8 cellular contexts compared by ENCODE assay signal in genomic region chr1:184838374-184838995, GRCh38.
DNase-seq lines count a peak whose midpoint lies in the region; ATAC-seq and TF ChIP-seq lines count a peak whose summit lies in the region.

No MANE protein-coding gene starts in this region.

- peak; percentile 92 for DNase-seq in AG04449 (ENCODE audit: low read depth, low spot score)
- DNase-seq in MG63 = peak; percentile 90
- DNase-seq in cerebellum (ENCODE audit: low spot score) = peak; percentile 59
- DNase-seq in mucosa of descending colon = peak in 1 of 3 donors; percentile 38
- no peak for DNase-seq in posterior vena cava (ENCODE audit: low spot score)
- no peak for DNase-seq in NCI-H2227 treated with DMSO at 0.1 percent for 48 hours (lab: John Stamatoyannopoulos, UW)
- DNase-seq in stimulated activated CD4-positive, alpha-beta T cell treated with anti-CD3 and anti-CD28 coated beads, Interleukin-2, amount 100 ng/mL, for 24 hours = no peak
- DNase-seq in activated CD4-positive, alpha-beta T cell treated with anti-CD3 and anti-CD28 coated beads for 1 hour = no peak

- TF ChIP-seq CTCF in AG04449 (IDR thresholded peaks at IDR 0.05; ENCODE audit: insufficient read depth, low read length, missing control alignments) = no peak
- no peak for TF ChIP-seq CTCF in mucosa of descending colon (IDR thresholded peaks at IDR 0.05)

- CTCF ChIA-PET in AG04449 (lab: Yijun Ruan, JAX) = interaction anchor here (1.5 to 2.5 kb wide), 2 partner anchors 33 to 143 kb away, joined by 5 to 8 read pairs; no protein-coding TSS in a partner anchor

- H3K27me3 ChIP-seq in MG63 = no peaks in the 10 kb centered on the region

- H3K36me3 ChIP-seq in MG63 (no peaks in the 10 kb centered on the region), mucosa of descending colon (ENCODE audit: low read depth) (no peaks in the 10 kb centered on the region)

- POLR2A ChIA-PET in AG04449 (lab: Yijun Ruan, JAX) = interaction anchor here (0.6 to 1.5 kb wide), 2 partner anchors 11 to 46 kb away, joined by 3 read pairs; no protein-coding TSS in a partner anchor

- H3K4me1 ChIP-seq in mucosa of descending colon (ENCODE audit: low read depth) = peaks cover 21% of the 10 kb centered on the region

- intact Hi-C loops in mucosa of descending colon (cut with DNase I, micrococcal nuclease) = no loop called here
- intact Hi-C loops in posterior vena cava (cut with DNase I) = no loop called here

- no peak overlapping the region for H3K4me3 ChIP-seq in AG04449 (ENCODE audit: low read depth, low read length)
- H3K4me3 ChIP-seq in MG63 = no peak overlapping the region
- H3K4me3 ChIP-seq in mucosa of descending colon = no peak overlapping the region

- ATAC-seq in mucosa of descending colon = peak; percentile 70

- H3K9me3 ChIP-seq in MG63 (no peaks in the 10 kb centered on the region), mucosa of descending colon (no peaks in the 10 kb centered on the region)

Comparison
In these comparisons a context has a peak if more than half of its experiments do, and no peak if none do; other contexts are left out.
1. DNase-seq: peak in AG04449 (single experiment), MG63 (single experiment) and cerebellum (single experiment); none in posterior vena cava (single experiment), NCI-H2227 treated with DMSO at 0.1 percent for 48 hours (single experiment), stimulated activated CD4-positive, alpha-beta T cell treated with anti-CD3 and anti-CD28 coated beads, Interleukin-2, amount 100 ng/mL, for 24 hours (0 of 2) and activated CD4-positive, alpha-beta T cell treated with anti-CD3 and anti-CD28 coated beads for 1 hour (single experiment).